ENCODE assay signal across 8 cellular contexts in genomic region chr7:106425017-106425719, GRCh38.
DNase-seq lines count a peak whose midpoint lies in the region; ATAC-seq and TF ChIP-seq lines count a peak whose summit lies in the region.

No MANE protein-coding gene starts in this region.

- H3K4me1 ChIP-seq in right atrium auricular region = peaks cover 0 to 42% of the 10 kb centered on the region in 2 donors
- H3K4me1 ChIP-seq in neuronal stem cell (ENCODE audit: control insufficient read depth in 2 of 2, insufficient read depth in 1 of 2, low read depth in 1 of 2, low read length in 2 of 2) = no peaks in the 10 kb centered on the region

- H3K36me3 ChIP-seq in right atrium auricular region (no peaks in the 10 kb centered on the region), neuronal stem cell (replicated peaks in 1 of 2; ENCODE audit: control insufficient read depth in 2 of 2, insufficient read depth in 2 of 2, low read length in 2 of 2) (no peaks in the 10 kb centered on the region)

- H2BK5ac ChIP-seq in neuronal stem cell (ENCODE audit: low read length) = no peak overlapping the region

- H3K14ac ChIP-seq in neuronal stem cell (ENCODE audit: low read length) = no peak overlapping the region

- H2BK15ac ChIP-seq in neuronal stem cell (ENCODE audit: low read length) = no peak overlapping the region

- no peak overlapping the region for H2AK5ac ChIP-seq in neuronal stem cell (ENCODE audit: low read depth, low read length)

- no peak overlapping the region for H3K4ac ChIP-seq in neuronal stem cell (ENCODE audit: low read length)

- H3K27ac ChIP-seq in right atrium auricular region = peak overlapping the region; percentile 63 to 75
- no peak overlapping the region for H3K27ac ChIP-seq in neuronal stem cell (replicated peaks; ENCODE audit: low read length)

- no CpG with 5 or more reads among the region's 7 CpGs for WGBS in neuronal stem cell (ENCODE audit: extremely low coverage in 2 of 2, insufficient read length in 2 of 2, insufficient replicate concordance in 1 of 2), 2 donors

- H2AFZ ChIP-seq in neuronal stem cell (ENCODE audit: low read length) = no peak overlapping the region

- peak overlapping the region; percentile 89 to 98 for H3K27ac Mint-ChIP-seq in activated naive CD4-positive, alpha-beta T cell treated with anti-CD3 and anti-CD28 coated beads, Interleukin-2, amount 50 U/mL, for 72 hours

- POLR2A ChIA-PET in AG04449 (lab: Yijun Ruan, JAX) = interaction anchor here (1.1 to 1.5 kb wide), 3 partner anchors 60 to 209 kb away, joined by 3 to 9 read pairs (median 4); partner anchors contain the start of gene NAMPT

- H4K91ac ChIP-seq in neuronal stem cell (ENCODE audit: low read depth, low read length, poor library complexity) = no peak overlapping the region

- no peaks in the 10 kb centered on the region for H3K27me3 ChIP-seq in right atrium auricular region
- no peaks in the 10 kb centered on the region for H3K27me3 ChIP-seq in neuronal stem cell (ENCODE audit: control insufficient read depth in 3 of 3, insufficient read depth in 3 of 3, low read depth in 1 of 3, low read length in 3 of 3)

- H3K4me2 ChIP-seq in neuronal stem cell (ENCODE audit: insufficient read depth, low read length, poor library complexity, severe bottlenecking) = no peak overlapping the region

- peaks cover 0 to 64% of the 10 kb centered on the region in 2 donors for H3K36me3 Mint-ChIP-seq in activated naive CD4-positive, alpha-beta T cell treated with anti-CD3 and anti-CD28 coated beads, Interleukin-2, amount 50 U/mL, for 72 hours

- TF ChIP-seq CTCF in AG04449 (IDR thresholded peaks at IDR 0.05; ENCODE audit: insufficient read depth, low read length, missing control alignments) (no peak), right atrium auricular region (IDR thresholded peaks at IDR 0.05) (no peak)

- no peak overlapping the region for H3K9ac ChIP-seq in neuronal stem cell (ENCODE audit: low read depth, low read length, poor library complexity)

- H3K9me3 ChIP-seq in right atrium auricular region (no peaks in the 10 kb centered on the region), neuronal stem cell (replicated peaks in 1 of 2; ENCODE audit: control insufficient read depth in 2 of 2, insufficient read depth in 1 of 2, low read depth in 1 of 2, low read length in 2 of 2) (no peaks in the 10 kb centered on the region)

- H2BK120ac ChIP-seq in neuronal stem cell (ENCODE audit: low read depth, low read length) = no peak overlapping the region

- peak; percentile 91 for ATAC-seq in GM18870 (IDR thresholded peaks at IDR 0.05; ENCODE audit: unreplicated experiment)
- ATAC-seq in HG03066 (IDR thresholded peaks at IDR 0.05; ENCODE audit: low read depth, unreplicated experiment) = peak; percentile 91
- peak; percentile 92 for ATAC-seq in activated naive CD4-positive, alpha-beta T cell treated with anti-CD3 and anti-CD28 coated beads, Interleukin-2, amount 50 U/mL, for 72 hours

- peaks cover 0 to 22% of the 10 kb centered on the region in 2 donors for H3K9me3 Mint-ChIP-seq in activated naive CD4-positive, alpha-beta T cell treated with anti-CD3 and anti-CD28 coated beads, Interleukin-2, amount 50 U/mL, for 72 hours

- H4K8ac ChIP-seq in neuronal stem cell (ENCODE audit: low read depth, low read length) = no peak overlapping the region

- H3K4me3 ChIP-seq in AG04449 (ENCODE audit: low read depth, low read length) (peak overlapping the region; percentile 1; the same call in 1 of the 2 replicates), right atrium auricular region (no peak overlapping the region), neuronal stem cell (ENCODE audit: low read length in 2 of 2) (no peak overlapping the region)

- DNase-seq in AG04449 (ENCODE audit: low read depth, low spot score) (peak; percentile 100), right atrium auricular region (ENCODE audit: low spot score) (peak; percentile 94), neuronal stem cell (ENCODE audit: low spot score) (no peak)
- DNase-seq in activated naive CD4-positive, alpha-beta T cell treated with anti-CD3 and anti-CD28 coated beads, Interleukin-2, amount 50 U/mL, for 72 hours (ENCODE audit: low spot score in 2 of 2) = peak; percentile 68 to 81
- peak; percentile 87 for DNase-seq in stimulated activated CD4-positive, alpha-beta T cell treated with anti-CD3 and anti-CD28 coated beads, Interleukin-15, amount 100 ng/mL, for 24 hours

- CTCF ChIA-PET in AG04449 (lab: Yijun Ruan, JAX) = interaction anchor here (1.1 to 4.3 kb wide), 4 partner anchors 37 to 311 kb away, joined by 3 to 15 read pairs (median 4); no protein-coding TSS in a partner anchor

- no peak overlapping the region for H2BK12ac ChIP-seq in neuronal stem cell (ENCODE audit: low read length)

- H3K18ac ChIP-seq in neuronal stem cell (ENCODE audit: low read length) = no peak overlapping the region

- H3K23ac ChIP-seq in neuronal stem cell (ENCODE audit: low read depth, low read length, poor library complexity) = no peak overlapping the region

- H3K79me1 ChIP-seq in neuronal stem cell (ENCODE audit: low read depth, low read length) = no peaks in the 10 kb centered on the region

TF ChIP-seq in PFSK-1, 5 proteins besides CTCF, POLR2A, EP300 and RAD21:
- TF ChIP-seq SIN3A (IDR thresholded peaks at IDR 0.05; ENCODE audit: borderline replicate concordance, insufficient read depth, low read length) (no peak), FOXP2 (optimal IDR thresholded peaks at IDR 0.05; ENCODE audit: borderline replicate concordance, extremely low read depth, extremely low read length, insufficient read depth) (peak; percentile 30), REST (IDR thresholded peaks at IDR 0.05; ENCODE audit: insufficient read depth in 1 of 2, low read depth in 2 of 2, low read length in 2 of 2) (no peak)
TF ChIP-seq in PFSK-1: peak in this region for 1.
